ENCODE assay signal across 11 cellular contexts in genomic region chr4:122854860-122855259, GRCh38. TPM values are rescaled to one million over a fixed set of nuclear protein-coding genes. Genes with fewer than 3 reads are reported as not detected.
DNase-seq lines count a peak whose midpoint lies in the region; ATAC-seq, FAIRE-seq and TF ChIP-seq lines count a peak whose summit lies in the region.
"Had no signal": no experiment of that assay in that cellular context is flagged by ENCODE, and none has a peak within 500 bp of the region (broad histone marks: within the 10 kb centered on the region; RNA-seq: fewer than 3 reads in every experiment).

No MANE protein-coding gene starts in this region.

- H3K4me3 Mint-ChIP-seq in osteocyte (ENCODE audit: unreplicated experiment) = no peak overlapping the region
- H3K4me3 Mint-ChIP-seq: activated T-helper 1 cell treated with anti-CD3 and anti-CD28 coated beads, Interleukin-12 subunit alpha, Interleukin-12 subunit beta, Interleukin-2, Interleukin-4 antibody, amounts not matched to agents 30 ng/mL and 10 ng/mL and 1 ng/mL, durations not matched to agents 14 hours and 24 hours and 36 hours had no signal

- H3K27ac ChIP-seq in A549 (peak overlapping the region; percentile 63 to 77), gastroesophageal sphincter (peak overlapping the region; percentile 77 to 83 (median 79))
- H3K27ac ChIP-seq: parathyroid adenoma had no signal

- POLR2A ChIA-PET in A549 (lab: Yijun Ruan, JAX) = interaction anchor here (1.0 kb wide), 1 partner anchor 10 kb away, joined by 3 read pairs; no protein-coding TSS in a partner anchor

- ATAC-seq in A549 (peak; percentile 28 to 62; a peak in 3 of 6 replicates), gastroesophageal sphincter (peak; percentile 60), GM18867 (IDR thresholded peaks at IDR 0.05; ENCODE audit: unreplicated experiment) (no peak), HG03469 (IDR thresholded peaks at IDR 0.05; ENCODE audit: unreplicated experiment) (no peak)

- peaks cover 35% of the 10 kb centered on the region for H3K4me1 Mint-ChIP-seq in osteocyte (ENCODE audit: unreplicated experiment)

- FAIRE-seq in A549 (lab: Jason Lieb, UNC) = no peak

- H3K4me3 ChIP-seq in A549 (peak overlapping the region; percentile 3; the same call in 1 of the 3 replicates), gastroesophageal sphincter (peak overlapping the region; percentile 33)

- peaks cover 2% of the 10 kb centered on the region for H3K36me3 Mint-ChIP-seq in osteocyte (ENCODE audit: unreplicated experiment)

- no peak for TF ChIP-seq EP300 in A549 (IDR thresholded peaks at IDR 0.05)
- no peak for TF ChIP-seq EP300 in gastroesophageal sphincter (IDR thresholded peaks at IDR 0.05)

- H3K27me3 Mint-ChIP-seq in osteocyte (ENCODE audit: unreplicated experiment) = no peaks in the 10 kb centered on the region

- H3K4me1 ChIP-seq in A549 (peaks cover 88% of the 10 kb centered on the region), gastroesophageal sphincter (peaks cover 0 to 61% (median 16%) of the 10 kb centered on the region in 3 donors)
- H3K4me1 ChIP-seq: parathyroid adenoma had no signal

- H3K9me3 Mint-ChIP-seq in osteocyte (ENCODE audit: unreplicated experiment) = no peaks in the 10 kb centered on the region
- H3K9me3 Mint-ChIP-seq: activated T-helper 1 cell treated with anti-CD3 and anti-CD28 coated beads, Interleukin-12 subunit alpha, Interleukin-12 subunit beta, Interleukin-2, Interleukin-4 antibody, amounts not matched to agents 30 ng/mL and 10 ng/mL and 1 ng/mL, durations not matched to agents 14 hours and 24 hours and 36 hours had no signal

- CTCF ChIA-PET in A549 (lab: Yijun Ruan, JAX) = interaction anchor here (1.1 to 1.3 kb wide), 2 partner anchors 8 to 97 kb away, joined by 3 to 4 read pairs; no protein-coding TSS in a partner anchor

- TF ChIP-seq CTCF in A549 (IDR thresholded peaks at IDR 0.05) (no peak), gastroesophageal sphincter (IDR thresholded peaks at IDR 0.05) (no peak), osteocyte (IDR thresholded peaks at IDR 0.05) (no peak)

- H3K4me2 ChIP-seq in A549 = peak overlapping the region; percentile 81

- no peak for DNase-seq in A549 (ENCODE audit: low read depth in 1 of 2, low spot score in 1 of 2)
- DNase-seq in anterior cingulate cortex (lab: John Stamatoyannopoulos, UW) = peak in 54 of 58 donors; percentile 6 to 92 (median 69)
- DNase-seq in osteocyte (ENCODE audit: extremely low spot score, unreplicated experiment) = no peak
- DNase-seq in NCI-H2196 (lab: John Stamatoyannopoulos, UW; ENCODE audit: unreplicated experiment) = no peak
- no peak for DNase-seq in SW480 (ENCODE audit: low spot score)
- DNase-seq: NCI-H1417 had no signal

- H3K36me3 ChIP-seq in gastroesophageal sphincter = no peaks in the 10 kb centered on the region

- H3K9me3 ChIP-seq in A549 (no peaks in the 10 kb centered on the region), gastroesophageal sphincter (no peaks in the 10 kb centered on the region)

- WGBS in A549 (ENCODE audit: missing lambda C conversion rate) = 64% methylated on average over 4 of the region's 4 CpGs
- WGBS in gastroesophageal sphincter (ENCODE audit: low coverage in 1 of 2), 2 donors = 18 to 23% methylated on average over 4 of the region's 4 CpGs

- no peak for TF ChIP-seq POLR2A in A549 (IDR thresholded peaks at IDR 0.05; ENCODE audit: low read length)
- TF ChIP-seq POLR2A in gastroesophageal sphincter (IDR thresholded peaks at IDR 0.05) = no peak

- TF ChIP-seq RAD21 in A549 (conservative IDR thresholded peaks at IDR 0.05 in 1 of 2, IDR thresholded peaks at IDR 0.05 in 1 of 2) = no peak

- H3K27me3 ChIP-seq in gastroesophageal sphincter = no peaks in the 10 kb centered on the region

- peak overlapping the region; percentile 66 for H3K27ac Mint-ChIP-seq in osteocyte (ENCODE audit: unreplicated experiment)
- H3K27ac Mint-ChIP-seq: activated T-helper 1 cell treated with anti-CD3 and anti-CD28 coated beads, Interleukin-12 subunit alpha, Interleukin-12 subunit beta, Interleukin-2, Interleukin-4 antibody, amounts not matched to agents 30 ng/mL and 10 ng/mL and 1 ng/mL, durations not matched to agents 14 hours and 24 hours and 36 hours had no signal

TF ChIP-seq in A549, 52 proteins besides CTCF, POLR2A, EP300 and RAD21:
- TF ChIP-seq CEBPB (IDR thresholded peaks at IDR 0.05) (no peak), SMC3 (IDR thresholded peaks at IDR 0.05) (no peak), PHF8 (IDR thresholded peaks at IDR 0.05; ENCODE audit: borderline replicate concordance, low read depth) (no peak), ZNF302 (CRISPR knock-in tag; IDR thresholded peaks at IDR 0.05) (no peak)

RNA-seq across cellular contexts. Expression of gene FGF2, which starts 28.2 kb away (rescaled TPM):
- 32.5 and 45.2 TPM in 2 replicates for polyA plus RNA-seq in A549 (2011; rRNA removed)
- 8.0 and 10.2 TPM in 2 replicates for polyA plus RNA-seq in A549 (2012; cell fraction: cytosol; rRNA removed)
- 5.8 and 6.5 TPM in 2 replicates for polyA plus RNA-seq in A549 (2012; cell fraction: nucleus; rRNA removed)
- polyA plus RNA-seq in A549 (2017; fragmentation: RNase III; extraction: RNeasy Plus Mini Kit Qiagen cat#74134 plus additional on column Dnase treatment) = 32.4 to 35.1 TPM (median 32.9 TPM) in 3 replicates
- 19.3 and 20.7 TPM in 2 replicates for polyA minus RNA-seq in A549 (2011; rRNA and poly(A)+ RNA removed)
- 10 to 100 TPM; 32.5 to 54.7 (median 41.8) TPM for total RNA-seq in gastroesophageal sphincter
- total RNA-seq in osteocyte = 29.2 and 33.4 TPM in 2 replicates

Comparison
In these comparisons a context has a peak if more than half of its experiments do, and no peak if none do; other contexts are left out.
1. ATAC-seq: peak in A549 (2 of 2) and gastroesophageal sphincter (single experiment); none in GM18867 (single experiment) and HG03469 (single experiment).
2. DNase-seq: peak in anterior cingulate cortex (54 of 58); none in A549 (0 of 2), osteocyte (single experiment), NCI-H2196 (single experiment) and SW480 (single experiment).